24 cellular contexts compared by ENCODE assay signal in genomic region chr20:62019881-62020492, GRCh38. TPM values are rescaled to one million over a fixed set of nuclear protein-coding genes. Genes with fewer than 3 reads are reported as not detected.
DNase-seq lines count a peak whose midpoint lies in the region; ATAC-seq and TF ChIP-seq lines count a peak whose summit lies in the region.
"Had no signal": no experiment of that assay in that cellular context is flagged by ENCODE, and none has a peak within 500 bp of the region (broad histone marks: within the 10 kb centered on the region; RNA-seq: fewer than 3 reads in every experiment).

No MANE protein-coding gene starts in this region.

- H2BK5ac ChIP-seq in neuronal stem cell (ENCODE audit: low read length), result no peak overlapping the region

- peak overlapping the region; percentile 43 for H3K23ac ChIP-seq in neuronal stem cell (ENCODE audit: low read depth, low read length, poor library complexity)

- no peak overlapping the region for H4K91ac ChIP-seq in neuronal stem cell (ENCODE audit: low read depth, low read length, poor library complexity)

- peaks cover 100% of the 10 kb centered on the region for H4K20me1 ChIP-seq in BLaER1

- peak overlapping the region; percentile 71 for H3K14ac ChIP-seq in neuronal stem cell (ENCODE audit: low read length)

- H3K9me3 ChIP-seq in BLaER1, result no peaks in the 10 kb centered on the region
- H3K9me3 ChIP-seq in heart left ventricle, result no peaks in the 10 kb centered on the region
- H3K9me3 ChIP-seq in neuronal stem cell (replicated peaks in 1 of 2; ENCODE audit: control insufficient read depth in 2 of 2, insufficient read depth in 1 of 2, low read depth in 1 of 2, low read length in 2 of 2), result no peaks in the 10 kb centered on the region
- H3K9me3 ChIP-seq: esophagus squamous epithelium, tibial artery had no signal

- H2BK15ac ChIP-seq in neuronal stem cell (ENCODE audit: low read length), result no peak overlapping the region

- peaks cover 18% of the 10 kb centered on the region for H3K79me1 ChIP-seq in neuronal stem cell (ENCODE audit: low read depth, low read length)

- 0 out of 2 replicates have a peak overlapping the region, but pooled peaks have one; percentile 7 for H3K9ac ChIP-seq in BLaER1
- H3K9ac ChIP-seq in neuronal stem cell (ENCODE audit: low read depth, low read length, poor library complexity), result no peak overlapping the region

- H3K27ac ChIP-seq in BLaER1 (0 out of 2 replicates have a peak overlapping the region, but pooled peaks have one; percentile 28), heart left ventricle (peak overlapping the region in 5 of 12 donors; percentile 13 to 68 (median 29)), neuronal stem cell (replicated peaks; ENCODE audit: low read length) (no peak overlapping the region)
- H3K27ac ChIP-seq: esophagus squamous epithelium, HL-60, tibial artery had no signal

- WGBS in heart left ventricle, 4 donors, result 58 to 71% (median 61%) methylated on average over 12 to 19 of the region's 19 CpGs
- WGBS in neuronal stem cell (ENCODE audit: extremely low coverage in 2 of 2, insufficient read length in 2 of 2, insufficient replicate concordance in 1 of 2), 2 donors, result no CpG with 5 or more reads among the region's 19 CpGs

- H3K18ac ChIP-seq in neuronal stem cell (ENCODE audit: low read length), result no peak overlapping the region

- H2AFZ ChIP-seq in neuronal stem cell (ENCODE audit: low read length), result no peak overlapping the region

- no peaks in the 10 kb centered on the region for H3K27me3 ChIP-seq in BLaER1
- no peaks in the 10 kb centered on the region for H3K27me3 ChIP-seq in heart left ventricle
- no peaks in the 10 kb centered on the region for H3K27me3 ChIP-seq in neuronal stem cell (ENCODE audit: control insufficient read depth in 3 of 3, insufficient read depth in 3 of 3, low read depth in 1 of 3, low read length in 3 of 3)
- H3K27me3 ChIP-seq: esophagus squamous epithelium, tibial artery had no signal

- ATAC-seq in SK-N-SH treated with all-trans-retinoic acid at 6 μM for 48 hours (peak; percentile 20; the same call in 1 of the 3 replicates), heart left ventricle (peak; percentile 83 to 89 (median 86))
- ATAC-seq: activated CD4-positive, CD25-positive, alpha-beta regulatory T cell treated with anti-CD3 and anti-CD28 coated beads, Interleukin-2, amount 50 U/mL, for 24 hours; activated CD8-positive, alpha-beta memory T cell treated with anti-CD3 and anti-CD28 coated beads, Interleukin-2, amount 10 ng/mL, durations not matched to agents 7 days and 5 days; natural killer cell had no signal

- H3K4ac ChIP-seq in neuronal stem cell (ENCODE audit: low read length), result no peak overlapping the region

- no peak overlapping the region for H2BK12ac ChIP-seq in neuronal stem cell (ENCODE audit: low read length)

- intact Hi-C loops in heart left ventricle (cut with DNase I), result loop anchor here in 8 of 10 donors (5.0 to 10.0 kb wide), 10 partner anchors 42 to 387 kb away; partner anchors contain the start of genes CABLES2 (in 4 of the 8), RPS21 (in 4 of the 8), LSM14B (in 3 of the 8) and PSMA7 (in 1 of the 8)

- no peak overlapping the region for H4K8ac ChIP-seq in neuronal stem cell (ENCODE audit: low read depth, low read length)

- no peak overlapping the region for H2BK120ac ChIP-seq in neuronal stem cell (ENCODE audit: low read depth, low read length)

- H3K4me2 ChIP-seq in BLaER1, result no peak overlapping the region
- H3K4me2 ChIP-seq in neuronal stem cell (ENCODE audit: insufficient read depth, low read length, poor library complexity, severe bottlenecking), result no peak overlapping the region

- H3K36me3 ChIP-seq in BLaER1 (peaks cover 21% of the 10 kb centered on the region; the same call in 1 of the 2 replicates), heart left ventricle (no peaks in the 10 kb centered on the region), neuronal stem cell (replicated peaks in 1 of 2; ENCODE audit: control insufficient read depth in 2 of 2, insufficient read depth in 2 of 2, low read length in 2 of 2) (no peaks in the 10 kb centered on the region)
- H3K36me3 ChIP-seq: esophagus squamous epithelium, tibial artery had no signal

- TF ChIP-seq POLR2A in heart left ventricle (IDR thresholded peaks at IDR 0.05), result no peak

- DNase-seq in heart left ventricle (peak; percentile 37 to 79 (median 75)), neuronal stem cell (ENCODE audit: low spot score) (no peak), OCI-M1 (lab: John Stamatoyannopoulos, UW) (no peak), NCI-H2029 treated with DMSO at 0.1 percent for 48 hours (lab: John Stamatoyannopoulos, UW) (no peak), SIG-M5 (lab: John Stamatoyannopoulos, UW) (no peak), iPS-NIHi11 (ENCODE audit: low spot score) (no peak)
- DNase-seq: activated CD8-positive, alpha-beta memory T cell treated with anti-CD3 and anti-CD28 coated beads, Interleukin-2, amount 10 ng/mL, durations not matched to agents 7 days and 5 days; activated effector memory CD4-positive, alpha-beta T cell treated with anti-CD3 and anti-CD28 coated beads, Interleukin-2, amount 50 U/mL, for 16 hours; amniotic stem cell; CD4-positive, alpha-beta T cell; DND-41; esophagus squamous epithelium; mammary epithelial cell; natural killer cell; NCI-H2081 treated with DMSO at 0.1 percent for 48 hours; NCI-H524 treated with DMSO at 0.1 percent for 48 hours; SHP77; stimulated activated naive CD4-positive, alpha-beta T cell; T-helper 2 cell; tibial artery had no signal

- no peak for TF ChIP-seq CTCF in heart left ventricle (IDR thresholded peaks at IDR 0.05)

- H2AK5ac ChIP-seq in neuronal stem cell (ENCODE audit: low read depth, low read length), result no peak overlapping the region

- peaks cover 74% of the 10 kb centered on the region for H3K4me1 ChIP-seq in BLaER1
- H3K4me1 ChIP-seq in heart left ventricle, result peaks cover 11 to 56% (median 32%) of the 10 kb centered on the region in 12 donors
- peaks cover 16 to 24% of the 10 kb centered on the region in 2 donors for H3K4me1 ChIP-seq in neuronal stem cell (ENCODE audit: control insufficient read depth in 2 of 2, insufficient read depth in 1 of 2, low read depth in 1 of 2, low read length in 2 of 2)

- no peak overlapping the region for H3K4me3 ChIP-seq in BLaER1
- no peak overlapping the region for H3K4me3 ChIP-seq in heart left ventricle
- H3K4me3 ChIP-seq in neuronal stem cell (ENCODE audit: low read length in 2 of 2), result no peak overlapping the region
- H3K4me3 ChIP-seq: esophagus squamous epithelium, tibial artery had no signal

TF ChIP-seq in SK-N-SH treated with all-trans-retinoic acid at 6 μM for 48 hours, 23 proteins besides CTCF, POLR2A, EP300 and RAD21:
- TF ChIP-seq, protein P1, sequence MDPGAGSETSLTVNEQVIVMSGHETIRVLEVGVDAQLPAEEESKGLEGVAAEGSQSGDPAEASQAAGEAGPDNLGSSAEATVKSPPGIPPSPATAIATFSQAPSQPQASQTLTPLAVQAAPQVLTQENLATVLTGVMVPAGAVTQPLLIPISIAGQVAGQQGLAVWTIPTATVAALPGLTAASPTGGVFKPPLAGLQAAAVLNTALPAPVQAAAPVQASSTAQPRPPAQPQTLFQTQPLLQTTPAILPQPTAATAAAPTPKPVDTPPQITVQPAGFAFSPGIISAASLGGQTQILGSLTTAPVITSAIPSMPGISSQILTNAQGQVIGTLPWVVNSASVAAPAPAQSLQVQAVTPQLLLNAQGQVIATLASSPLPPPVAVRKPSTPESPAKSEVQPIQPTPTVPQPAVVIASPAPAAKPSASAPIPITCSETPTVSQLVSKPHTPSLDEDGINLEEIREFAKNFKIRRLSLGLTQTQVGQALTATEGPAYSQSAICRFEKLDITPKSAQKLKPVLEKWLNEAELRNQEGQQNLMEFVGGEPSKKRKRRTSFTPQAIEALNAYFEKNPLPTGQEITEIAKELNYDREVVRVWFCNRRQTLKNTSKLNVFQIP (CRISPR knock-in tag; IDR thresholded peaks at IDR 0.05; ENCODE audit: borderline replicate concordance, low read depth), result no peak
- no peak for TF ChIP-seq OSR1 (CRISPR knock-in tag; IDR thresholded peaks at IDR 0.05)
- TF ChIP-seq ZC3H10 (CRISPR knock-in tag; IDR thresholded peaks at IDR 0.05), result no peak
- TF ChIP-seq, protein P2, sequence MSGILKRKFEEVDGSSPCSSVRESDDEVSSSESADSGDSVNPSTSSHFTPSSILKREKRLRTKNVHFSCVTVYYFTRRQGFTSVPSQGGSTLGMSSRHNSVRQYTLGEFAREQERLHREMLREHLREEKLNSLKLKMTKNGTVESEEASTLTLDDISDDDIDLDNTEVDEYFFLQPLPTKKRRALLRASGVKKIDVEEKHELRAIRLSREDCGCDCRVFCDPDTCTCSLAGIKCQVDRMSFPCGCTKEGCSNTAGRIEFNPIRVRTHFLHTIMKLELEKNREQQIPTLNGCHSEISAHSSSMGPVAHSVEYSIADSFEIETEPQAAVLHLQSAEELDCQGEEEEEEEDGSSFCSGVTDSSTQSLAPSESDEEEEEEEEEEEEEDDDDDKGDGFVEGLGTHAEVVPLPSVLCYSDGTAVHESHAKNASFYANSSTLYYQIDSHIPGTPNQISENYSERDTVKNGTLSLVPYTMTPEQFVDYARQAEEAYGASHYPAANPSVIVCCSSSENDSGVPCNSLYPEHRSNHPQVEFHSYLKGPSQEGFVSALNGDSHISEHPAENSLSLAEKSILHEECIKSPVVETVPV (CRISPR knock-in tag; IDR thresholded peaks at IDR 0.05), result no peak
- no peak for TF ChIP-seq PPARA (CRISPR knock-in tag; IDR thresholded peaks at IDR 0.05; ENCODE audit: borderline replicate concordance)
- TF ChIP-seq ISL1 (CRISPR knock-in tag; IDR thresholded peaks at IDR 0.05), result no peak

RNA-seq across cellular contexts. Expression of gene TAF4, which starts 45.7 kb away (rescaled TPM):
- 10 to 100 TPM in 7 of 9 donors, 1 to 10 TPM in 2; 7.8 to 37.7 (median 11.4) TPM for total RNA-seq in heart left ventricle
- polyA plus RNA-seq in heart left ventricle, result 1 to 10 TPM; 4.5 to 6.1 TPM
- polyA plus RNA-seq in neuronal stem cell (2013, experiment 1 of 2), result 13.5 TPM
- polyA plus RNA-seq in neuronal stem cell (2013, experiment 2 of 2), result 15.0 TPM

Comparison
In these comparisons a context has a peak if more than half of its experiments do, and no peak if none do; other contexts are left out.
1. DNase-seq: peak in heart left ventricle (5 of 5); none in neuronal stem cell (single experiment), OCI-M1 (single experiment), NCI-H2029 treated with DMSO at 0.1 percent for 48 hours (single experiment), SIG-M5 (single experiment) and iPS-NIHi11 (single experiment).